8 cellular contexts compared by ENCODE assay signal in the genomic region with DNA sequence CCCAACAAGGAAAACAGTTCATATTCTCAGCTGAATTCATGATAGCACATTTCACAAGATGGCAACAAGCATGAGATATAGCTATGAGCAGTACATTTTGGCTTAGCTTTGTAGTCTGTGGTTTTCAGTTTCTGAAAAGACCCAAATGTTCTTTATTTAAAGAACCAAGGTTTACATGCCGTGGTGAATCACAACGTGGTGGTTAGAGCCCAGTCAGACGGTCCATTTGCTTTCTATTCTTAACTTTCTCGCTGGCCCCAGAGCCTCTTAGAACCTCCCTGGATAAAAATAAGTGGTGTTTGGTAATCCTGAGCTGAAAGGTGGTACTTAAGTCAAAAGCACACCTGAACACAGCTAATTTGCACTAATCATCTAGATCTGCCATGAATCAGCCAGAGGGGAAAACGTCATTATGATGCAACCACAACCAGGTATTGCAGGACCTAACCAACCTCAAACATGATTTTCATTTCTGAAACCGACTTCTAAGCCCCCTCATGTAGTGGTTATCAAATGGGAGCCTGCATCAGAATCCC. TPM values are rescaled to one million over a fixed set of nuclear protein-coding genes. Genes with fewer than 3 reads are reported as not detected.
DNase-seq lines count a peak whose midpoint lies in the region; ATAC-seq and TF ChIP-seq lines count a peak whose summit lies in the region.

No MANE protein-coding gene starts in this region.

- no peaks in the 10 kb centered on the region for H3K9me3 ChIP-seq in SU-DHL-6 (ENCODE audit: insufficient read depth, low read length)
- no peaks in the 10 kb centered on the region for H3K9me3 ChIP-seq in prostate gland

- intact Hi-C loops in prostate gland (cut with DNase I) = no loop called here

- no peak overlapping the region for H3K9ac ChIP-seq in SU-DHL-6 (ENCODE audit: low read length)

- H3K4me3 ChIP-seq in SU-DHL-6 (ENCODE audit: insufficient read depth, low read length, poor library complexity, severe bottlenecking) (no peak overlapping the region), prostate gland (no peak overlapping the region)

- no peaks in the 10 kb centered on the region for H3K79me2 ChIP-seq in SU-DHL-6 (ENCODE audit: insufficient read depth, low read length)

- peak overlapping the region; percentile 7 for H3K27ac ChIP-seq in SU-DHL-6 (ENCODE audit: low read depth, low read length)
- peak overlapping the region; percentile 95 for H3K27ac ChIP-seq in foreskin keratinocyte
- H3K27ac ChIP-seq in prostate gland = no peak overlapping the region

- TF ChIP-seq CTCF in GM13976 (IDR thresholded peaks at IDR 0.05; ENCODE audit: borderline replicate concordance, control extremely low read depth, extremely low read depth, insufficient read depth, missing control alignments) (no peak), SU-DHL-6 (IDR thresholded peaks at IDR 0.05; ENCODE audit: insufficient read depth, low read length, poor library complexity, severe bottlenecking) (no peak), foreskin keratinocyte (conservative IDR thresholded peaks at IDR 0.05) (no peak), prostate gland (IDR thresholded peaks at IDR 0.05) (no peak)

- no peaks in the 10 kb centered on the region for H3K27me3 ChIP-seq in SU-DHL-6 (ENCODE audit: low read length)
- H3K27me3 ChIP-seq in foreskin keratinocyte = no peaks in the 10 kb centered on the region
- H3K27me3 ChIP-seq in prostate gland (replicated peaks; ENCODE audit: insufficient read depth) = no peaks in the 10 kb centered on the region

- H3K4me1 ChIP-seq in foreskin keratinocyte (peaks cover 35% of the 10 kb centered on the region), prostate gland (replicated peaks) (no peaks in the 10 kb centered on the region)

- peak overlapping the region; percentile 4 for H2AFZ ChIP-seq in SU-DHL-6 (ENCODE audit: low read depth, low read length, severe bottlenecking)

- no peaks in the 10 kb centered on the region for H4K20me1 ChIP-seq in SU-DHL-6 (ENCODE audit: low read depth, low read length)

- H3F3A ChIP-seq in SU-DHL-6 (ENCODE audit: insufficient read depth) = peaks cover 6% of the 10 kb centered on the region

- H3K9me2 ChIP-seq in SU-DHL-6 (replicated peaks; ENCODE audit: insufficient read depth, low read length) = no peaks in the 10 kb centered on the region

- peak; percentile 48 for DNase-seq in GM13976 (ENCODE audit: low spot score)
- peak; percentile 88 to 93 for DNase-seq in foreskin keratinocyte
- no peak for DNase-seq in SW 1271 (lab: John Stamatoyannopoulos, UW)
- no peak for DNase-seq in UCSD-AML1 (lab: John Stamatoyannopoulos, UW; ENCODE audit: unreplicated experiment)
- no peak for DNase-seq in prostate gland (ENCODE audit: low spot score)
- no peak for DNase-seq in NCI-H2029 (lab: John Stamatoyannopoulos, UW)

- H3K36me3 ChIP-seq in SU-DHL-6 (ENCODE audit: low read length) = no peaks in the 10 kb centered on the region
- H3K36me3 ChIP-seq in prostate gland = no peaks in the 10 kb centered on the region

- peak; percentile 49 for ATAC-seq in HG02763 (IDR thresholded peaks at IDR 0.05; ENCODE audit: unreplicated experiment)
- peak; percentile 36 for ATAC-seq in foreskin keratinocyte

- WGBS in prostate gland = 40% methylated on average over 6 of the region's 6 CpGs

- TF ChIP-seq POLR2A in prostate gland (IDR thresholded peaks at IDR 0.05) = no peak

- in situ Hi-C loops in GM13976 (cut with MboI; ENCODE audit: low sequenced_read_pairs, unreplicated experiment) = no loop called here

- peak overlapping the region; percentile 8 for H3K4me2 ChIP-seq in SU-DHL-6 (ENCODE audit: low read depth, low read length, poor library complexity, severe bottlenecking)

RNA-seq across cellular contexts. Expression of a gene that starts 18.6 kb away (rescaled TPM):
- 61.3 and 68.2 TPM in 2 replicates for total RNA-seq in foreskin keratinocyte
- polyA plus RNA-seq in foreskin keratinocyte = 14.3 and 16.4 TPM in 2 replicates
- 10 to 100 TPM; 45.5 to 68.6 TPM for total RNA-seq in prostate gland

Comparison
In these comparisons a context has a peak if more than half of its experiments do, and no peak if none do; other contexts are left out.
1. DNase-seq: peak in GM13976 (single experiment) and foreskin keratinocyte (2 of 2); none in SW 1271 (0 of 2), UCSD-AML1 (single experiment), prostate gland (single experiment) and NCI-H2029 (single experiment).
2. H3K27ac ChIP-seq: peak in SU-DHL-6 (single experiment) and foreskin keratinocyte (single experiment); none in prostate gland (0 of 2).